8 cellular contexts compared by ENCODE assay signal in genomic region chr20:17556842-17557674, GRCh38. TPM values are rescaled to one million over a fixed set of nuclear protein-coding genes. Genes with fewer than 3 reads are reported as not detected.
DNase-seq lines count a peak whose midpoint lies in the region; ATAC-seq and TF ChIP-seq lines count a peak whose summit lies in the region.

No MANE protein-coding gene starts in this region.

- H3K27ac Mint-ChIP-seq in Calu3 (ENCODE audit: unreplicated experiment): peak overlapping the region; percentile 80
- no peak overlapping the region for H3K27ac Mint-ChIP-seq in stimulated activated naive B cell treated with anti-CD40 and anti-IgM and Interleukin-4, amounts not matched to agents 10 μg/mL and 1 μg/mL and 100 μg/mL, for 72 hours
- H3K27ac Mint-ChIP-seq in stimulated activated effector memory CD8-positive, alpha-beta T cell treated with anti-CD3 and anti-CD28 coated beads, Interleukin-12 subunit alpha, Interleukin-12 subunit beta, amount 100 ng/mL, for 72 hours: no peak overlapping the region

- intact Hi-C loops in Calu3 (cut with micrococcal nuclease; ENCODE audit: unreplicated experiment): no loop called here

- no peaks in the 10 kb centered on the region for H3K27me3 Mint-ChIP-seq in Calu3 (ENCODE audit: unreplicated experiment)
- H3K27me3 Mint-ChIP-seq in stimulated activated naive B cell treated with anti-CD40 and anti-IgM and Interleukin-4, amounts not matched to agents 10 μg/mL and 1 μg/mL and 100 μg/mL, for 72 hours: peaks cover 9 to 13% of the 10 kb centered on the region in 2 donors

- CTCF ChIA-PET in Calu3 (lab: Charles Lee): interaction anchor here (1.0 to 1.6 kb wide), 2 partner anchors 13 to 20 kb away, joined by 3 to 4 read pairs; partner anchors contain the start of gene DSTN

- BruUV-seq in Calu3 (replicated peaks; lab: Mats Ljungman, UMichigan): no TSS peak

- H3K4me3 ChIP-seq in epithelial cell of esophagus (ENCODE audit: low read length): peak overlapping the region; percentile 24

- no peaks in the 10 kb centered on the region for H3K9me3 Mint-ChIP-seq in Calu3 (ENCODE audit: low read depth, unreplicated experiment)
- no peaks in the 10 kb centered on the region for H3K9me3 Mint-ChIP-seq in stimulated activated naive B cell treated with anti-CD40 and anti-IgM and Interleukin-4, amounts not matched to agents 10 μg/mL and 1 μg/mL and 100 μg/mL, for 72 hours
- no peaks in the 10 kb centered on the region for H3K9me3 Mint-ChIP-seq in stimulated activated effector memory CD8-positive, alpha-beta T cell treated with anti-CD3 and anti-CD28 coated beads, Interleukin-12 subunit alpha, Interleukin-12 subunit beta, amount 100 ng/mL, for 72 hours

- no peak for DNase-seq in Calu3
- DNase-seq in NCI-H510A (lab: John Stamatoyannopoulos, UW): peak; percentile 51
- DNase-seq in epithelial cell of esophagus (ENCODE audit: low read depth): peak; percentile 65
- peak; percentile 49 for DNase-seq in omental fat pad (ENCODE audit: low spot score)
- no peak for DNase-seq in stimulated activated naive B cell treated with anti-CD40 and anti-IgM and Interleukin-4, amounts not matched to agents 10 μg/mL and 1 μg/mL and 100 μg/mL, for 72 hours
- DNase-seq in stimulated activated effector memory CD8-positive, alpha-beta T cell treated with anti-CD3 and anti-CD28 coated beads, Interleukin-12 subunit alpha, Interleukin-12 subunit beta, amount 100 ng/mL, for 72 hours (ENCODE audit: low spot score in 2 of 2): no peak
- DNase-seq in activated T-cell treated with anti-CD3 and anti-CD28 coated beads for 4 hours: no peak
- no peak for DNase-seq in Kasumi-1 (lab: John Stamatoyannopoulos, UW)

- H3K4me1 Mint-ChIP-seq in Calu3 (ENCODE audit: low read depth, unreplicated experiment): peaks cover 9% of the 10 kb centered on the region
- H3K4me1 Mint-ChIP-seq in stimulated activated naive B cell treated with anti-CD40 and anti-IgM and Interleukin-4, amounts not matched to agents 10 μg/mL and 1 μg/mL and 100 μg/mL, for 72 hours: no peaks in the 10 kb centered on the region
- peaks cover 25% of the 10 kb centered on the region for H3K4me1 Mint-ChIP-seq in stimulated activated effector memory CD8-positive, alpha-beta T cell treated with anti-CD3 and anti-CD28 coated beads, Interleukin-12 subunit alpha, Interleukin-12 subunit beta, amount 100 ng/mL, for 72 hours

- H3K4me3 Mint-ChIP-seq in Calu3 (ENCODE audit: low read depth, unreplicated experiment): peak overlapping the region; percentile 58
- H3K4me3 Mint-ChIP-seq in stimulated activated naive B cell treated with anti-CD40 and anti-IgM and Interleukin-4, amounts not matched to agents 10 μg/mL and 1 μg/mL and 100 μg/mL, for 72 hours: no peak overlapping the region
- H3K4me3 Mint-ChIP-seq in stimulated activated effector memory CD8-positive, alpha-beta T cell treated with anti-CD3 and anti-CD28 coated beads, Interleukin-12 subunit alpha, Interleukin-12 subunit beta, amount 100 ng/mL, for 72 hours: no peak overlapping the region

- H3K36me3 Mint-ChIP-seq in Calu3 (ENCODE audit: insufficient read depth, unreplicated experiment): peaks cover 11% of the 10 kb centered on the region
- H3K36me3 Mint-ChIP-seq in stimulated activated naive B cell treated with anti-CD40 and anti-IgM and Interleukin-4, amounts not matched to agents 10 μg/mL and 1 μg/mL and 100 μg/mL, for 72 hours: no peaks in the 10 kb centered on the region
- no peaks in the 10 kb centered on the region for H3K36me3 Mint-ChIP-seq in stimulated activated effector memory CD8-positive, alpha-beta T cell treated with anti-CD3 and anti-CD28 coated beads, Interleukin-12 subunit alpha, Interleukin-12 subunit beta, amount 100 ng/mL, for 72 hours

- TF ChIP-seq CTCF in Calu3 (IDR thresholded peaks at IDR 0.05; ENCODE audit: unreplicated experiment): no peak
- TF ChIP-seq CTCF in epithelial cell of esophagus (IDR thresholded peaks at IDR 0.05; ENCODE audit: insufficient read depth, low read depth, low read length, missing control alignments): no peak
- TF ChIP-seq CTCF in omental fat pad (IDR thresholded peaks at IDR 0.05): no peak

- peak; percentile 82 for ATAC-seq in omental fat pad (ENCODE audit: low FRiP score)
- ATAC-seq in stimulated activated naive B cell treated with anti-CD40 and anti-IgM and Interleukin-4, amounts not matched to agents 10 μg/mL and 1 μg/mL and 100 μg/mL, for 72 hours (replicated peaks): no peak
- ATAC-seq in stimulated activated effector memory CD8-positive, alpha-beta T cell treated with anti-CD3 and anti-CD28 coated beads, Interleukin-12 subunit alpha, Interleukin-12 subunit beta, amount 100 ng/mL, for 72 hours: no peak

RNA-seq across cellular contexts. Expression of gene DSTN, which starts 12.8 kb away (rescaled TPM):
- total RNA-seq in Calu3 (2022) (90.0 and 110 TPM in 2 replicates), omental fat pad (100 to 1,000 TPM; 147 to 228 (median 170) TPM)

RNA-seq across cellular contexts. Expression of gene BFSP1, which starts 25.9 kb away (rescaled TPM):
- total RNA-seq in Calu3 (2022): 0.81 and 0.94 TPM in 2 replicates
- total RNA-seq in omental fat pad: 1 to 10 TPM in 2 of 4 donors, under 1 TPM in 2; 0.38 to 2.0 (median 0.98) TPM

Comparison
In these comparisons a context has a peak if more than half of its experiments do, and no peak if none do; other contexts are left out.
1. DNase-seq: peak in NCI-H510A (single experiment), epithelial cell of esophagus (single experiment) and omental fat pad (single experiment); none in Calu3 (single experiment), stimulated activated naive B cell treated with anti-CD40 and anti-IgM and Interleukin-4, amounts not matched to agents 10 μg/mL and 1 μg/mL and 100 μg/mL, for 72 hours (single experiment), stimulated activated effector memory CD8-positive, alpha-beta T cell treated with anti-CD3 and anti-CD28 coated beads, Interleukin-12 subunit alpha, Interleukin-12 subunit beta, amount 100 ng/mL, for 72 hours (0 of 2), activated T-cell treated with anti-CD3 and anti-CD28 coated beads for 4 hours (single experiment) and Kasumi-1 (0 of 2).